Comparison of ENCODE assay signal across 8 cellular contexts in the genomic region with DNA sequence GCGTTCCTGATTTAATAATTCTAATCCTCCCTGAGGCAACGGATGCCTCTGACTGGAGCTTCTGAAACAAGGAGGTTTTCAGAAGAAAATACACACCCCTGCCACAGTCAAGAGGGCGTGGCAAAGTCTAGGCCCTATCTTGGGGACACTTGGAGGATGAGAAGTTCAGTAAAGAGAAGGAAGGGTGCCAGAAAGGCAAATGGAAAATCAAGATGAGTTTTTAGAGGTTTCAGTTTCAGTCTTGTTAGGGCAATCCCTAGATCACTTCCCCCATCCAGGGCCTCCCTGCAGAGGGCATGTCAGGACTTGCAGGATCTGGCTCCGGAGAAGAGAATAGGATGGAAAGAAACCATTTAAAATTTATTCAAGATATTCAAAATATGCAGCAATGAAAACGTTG. TPM values are rescaled to one million over a fixed set of nuclear protein-coding genes. Genes with fewer than 3 reads are reported as not detected.
A peak's percentile ranks its signal among the peaks of the same experiment; 100 is the strongest.
DNase-seq lines count a peak whose midpoint lies in the region; ATAC-seq and TF ChIP-seq lines count a peak whose summit lies in the region.

No MANE protein-coding gene starts in this region.

- TF ChIP-seq CTCF in RWPE1 (conservative IDR thresholded peaks at IDR 0.05; ENCODE audit: low read depth) (no peak), fibroblast of mammary gland (conservative IDR thresholded peaks at IDR 0.05; ENCODE audit: control insufficient read depth, insufficient read depth, low read depth, low read length) (no peak), omental fat pad (IDR thresholded peaks at IDR 0.05) (no peak)

- no peak overlapping the region for H3K9ac ChIP-seq in Karpas-422 (ENCODE audit: low read length)

- POLR2A ChIA-PET in RWPE1 (lab: Yijun Ruan, JAX; ENCODE audit: low non-redundant PET), result no interaction called here

- peak; percentile 87 for DNase-seq in GM03348 (ENCODE audit: low spot score)
- peak; percentile 94 for DNase-seq in RWPE1 (ENCODE audit: low spot score)
- DNase-seq in fibroblast of mammary gland (ENCODE audit: low read depth), result peak; percentile 94
- DNase-seq in omental fat pad (ENCODE audit: low spot score), result no peak
- DNase-seq in Karpas-422, result no peak
- no peak for DNase-seq in SK-N-DZ (ENCODE audit: low spot score)
- no peak for DNase-seq in activated naive CD4-positive, alpha-beta T cell treated with anti-CD3 and anti-CD28 coated beads, Interleukin-2, amount 50 U/mL, for 16 hours

- no peaks in the 10 kb centered on the region for H3K27me3 ChIP-seq in Karpas-422 (ENCODE audit: low read length)

- no peaks in the 10 kb centered on the region for H3K36me3 ChIP-seq in Karpas-422 (ENCODE audit: insufficient read depth, low read length)

- CTCF ChIA-PET in RWPE1 (lab: Yijun Ruan, JAX), result interaction anchor here (0.7 kb wide), 1 partner anchor 106 kb away, joined by 3 read pairs; no protein-coding TSS in a partner anchor

- no peak overlapping the region for H3K4me2 ChIP-seq in Karpas-422 (ENCODE audit: low read depth, low read length, poor library complexity, severe bottlenecking)

- H3K4me3 ChIP-seq in fibroblast of mammary gland (ENCODE audit: control insufficient read depth, low read depth, low read length) (no peak overlapping the region), Karpas-422 (ENCODE audit: low read length) (no peak overlapping the region)

- H3K9me3 ChIP-seq in Karpas-422 (ENCODE audit: low read length), result no peaks in the 10 kb centered on the region

- ATAC-seq in HG03342 (IDR thresholded peaks at IDR 0.05; ENCODE audit: unreplicated experiment) (peak; percentile 77), omental fat pad (ENCODE audit: low FRiP score) (peak; percentile 91)

- H4K20me1 ChIP-seq in Karpas-422 (ENCODE audit: insufficient read depth, low read depth, low read length), result no peaks in the 10 kb centered on the region

- no peaks in the 10 kb centered on the region for H3K4me1 ChIP-seq in Karpas-422 (ENCODE audit: low read length)

- H3K9me2 ChIP-seq in Karpas-422 (replicated peaks; ENCODE audit: insufficient read depth, low read length), result no peaks in the 10 kb centered on the region

- no peak overlapping the region for H2AFZ ChIP-seq in Karpas-422 (ENCODE audit: low read length)

- H3K79me2 ChIP-seq in Karpas-422 (ENCODE audit: low read length), result no peaks in the 10 kb centered on the region

- H3K27ac ChIP-seq in RWPE1 (peak overlapping the region; percentile 67), Karpas-422 (ENCODE audit: low read length) (no peak overlapping the region)

RNA-seq across cellular contexts. Expression of a gene that starts 28.5 kb away (rescaled TPM):
- total RNA-seq in omental fat pad, result 10 to 100 TPM; 22.0 to 50.9 (median 27.7) TPM
- total RNA-seq in Karpas-422 (2014; rRNA removed; shearing (Covaris generic); ENCODE audit: low replicate concordance), result 0.22 TPM in 1 of 2 replicates, not detected in the other
- 4.9 and 5.4 TPM in 2 replicates for polyA plus RNA-seq in SK-N-DZ (2014; cell fraction: cytosol; rRNA removed)
- polyA plus RNA-seq in SK-N-DZ (2014; cell fraction: nucleus; rRNA removed), result 3.4 and 4.7 TPM in 2 replicates

Comparison
In these comparisons a context has a peak if more than half of its experiments do, and no peak if none do; other contexts are left out.
1. DNase-seq: peak in GM03348 (single experiment), RWPE1 (single experiment) and fibroblast of mammary gland (single experiment); none in omental fat pad (single experiment), Karpas-422 (single experiment), SK-N-DZ (single experiment) and activated naive CD4-positive, alpha-beta T cell treated with anti-CD3 and anti-CD28 coated beads, Interleukin-2, amount 50 U/mL, for 16 hours (single experiment).
2. RNA of a gene that starts 28.5 kb away (total RNA-seq): 22.0 to 50.9 TPM in omental fat pad; 0.22 TPM in Karpas-422; every median in the first group is over 10 times any median in the second.